In the genomic region with DNA sequence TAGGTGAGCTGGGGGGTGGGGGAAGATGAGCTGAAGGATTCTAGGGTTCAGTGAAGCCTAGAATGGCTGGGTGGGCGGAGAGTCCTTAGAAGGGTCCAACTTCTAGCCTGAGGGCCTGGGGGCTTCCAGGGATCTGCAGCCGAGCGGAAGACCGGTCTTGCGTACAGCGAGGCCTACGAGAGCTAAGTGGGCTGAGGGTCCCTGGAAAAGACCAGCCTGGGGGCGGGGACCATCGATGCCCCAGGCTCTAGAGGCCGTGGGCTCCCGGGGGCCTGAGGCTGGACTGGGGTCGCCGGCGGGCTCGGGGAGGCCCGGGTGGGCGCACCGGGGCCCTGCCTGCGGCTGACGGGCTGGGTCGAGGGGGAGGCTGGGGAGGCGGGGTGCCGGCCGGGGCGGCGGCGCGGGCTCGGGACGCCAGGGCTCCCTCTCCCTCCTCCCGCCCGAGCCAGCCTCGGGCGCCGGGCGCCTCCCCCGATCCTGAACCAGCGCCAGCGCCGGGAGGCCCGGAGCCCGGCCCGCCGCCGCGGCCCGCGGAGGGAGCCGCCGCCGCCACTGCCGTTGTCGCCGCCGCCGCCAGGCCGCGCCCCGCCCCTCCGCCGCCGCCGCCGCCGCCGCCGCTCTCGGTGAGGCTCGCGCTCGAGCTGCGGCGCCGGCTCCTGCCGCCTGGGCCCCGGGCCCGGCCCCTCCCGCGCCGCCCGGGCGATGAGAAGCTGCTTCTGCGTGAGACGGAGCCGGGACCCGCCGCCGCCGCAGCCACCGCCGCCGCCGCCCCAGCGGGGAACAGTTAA, we compare ENCODE assay signal across 8 cellular contexts. TPM values are rescaled to one million over a fixed set of nuclear protein-coding genes. Genes with fewer than 3 reads are reported as not detected.
DNase-seq lines count a peak whose midpoint lies in the region; ATAC-seq and TF ChIP-seq lines count a peak whose summit lies in the region.

A gene with protein sequence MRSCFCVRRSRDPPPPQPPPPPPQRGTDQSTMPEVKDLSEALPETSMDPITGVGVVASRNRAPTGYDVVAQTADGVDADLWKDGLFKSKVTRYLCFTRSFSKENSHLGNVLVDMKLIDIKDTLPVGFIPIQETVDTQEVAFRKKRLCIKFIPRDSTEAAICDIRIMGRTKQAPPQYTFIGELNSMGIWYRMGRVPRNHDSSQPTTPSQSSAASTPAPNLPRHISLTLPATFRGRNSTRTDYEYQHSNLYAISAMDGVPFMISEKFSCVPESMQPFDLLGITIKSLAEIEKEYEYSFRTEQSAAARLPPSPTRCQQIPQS (plus strand): TSS at position 602 of the 788 bp plus-strand sequence. CDS start 101 bp downstream, at position 703.

- H3K4me1 ChIP-seq in PC-3 (ENCODE audit: insufficient read depth, low read length), result peaks cover 8% of the 10 kb centered on the region

- in situ Hi-C loops in GM13977 (cut with MboI; ENCODE audit: low pct_unique_long_range_greater_than_20kb, low sequenced_read_pairs, unreplicated experiment), result no loop called here

- H3K4me2 ChIP-seq in PC-3 (ENCODE audit: low read length), result peak within 1 kb of the TSS; percentile 94

- H3K9ac ChIP-seq in PC-3 (ENCODE audit: low read length), result peak within 1 kb of the TSS; percentile 63

- BruUV-seq in PC-3 (replicated peaks; lab: Mats Ljungman, UMichigan), result no TSS peak

- DNase-seq in GM13977 (ENCODE audit: low spot score) (peak; percentile 84), PC-3 (peak; percentile 27), germinal center (ENCODE audit: low spot score) (peak; percentile 73), omental fat pad (ENCODE audit: low spot score) (no peak), ureter (ENCODE audit: low spot score) (no peak), COLO829 (ENCODE audit: low spot score) (no peak)
- DNase-seq in activated naive CD4-positive, alpha-beta T cell (lab: John Stamatoyannopoulos, UW), result peak in 3 of 4 experiments; percentile 5 to 49 (median 15)

- peak within 1 kb of the TSS; percentile 77 for H3K4me3 ChIP-seq in PC-3 (ENCODE audit: low read length)

- POLR2A ChIA-PET in PC-3 (lab: Charles Lee; ENCODE audit: unreplicated experiment), result no interaction called here

- CTCF ChIA-PET in PC-3 (lab: Charles Lee), result no interaction called here

- no peak within 1 kb of the TSS for H3K27ac ChIP-seq in PC-3 (ENCODE audit: low read length)

- ATAC-seq in PC-3 (peak; percentile 74), omental fat pad (ENCODE audit: low FRiP score) (peak; percentile 87), GM19467 (IDR thresholded peaks at IDR 0.05; ENCODE audit: unreplicated experiment) (no peak)

- no peaks in the 10 kb centered on the region for H3K36me3 ChIP-seq in PC-3 (ENCODE audit: low read depth, low read length)

- H3K79me2 ChIP-seq in PC-3 (ENCODE audit: low read length), result peaks cover 40% of the 10 kb centered on the region

- H3K9me3 ChIP-seq in PC-3 (ENCODE audit: low read length), result no peaks in the 10 kb centered on the region

- no peaks in the 10 kb centered on the region for H3K27me3 ChIP-seq in PC-3 (ENCODE audit: low read length)

- no peak for TF ChIP-seq CTCF in GM13977 (IDR thresholded peaks at IDR 0.05; ENCODE audit: extremely low read depth, insufficient read depth, missing control alignments)
- no peak for TF ChIP-seq CTCF in PC-3 (conservative IDR thresholded peaks at IDR 0.05; ENCODE audit: low read depth, low read length)
- TF ChIP-seq CTCF in omental fat pad (IDR thresholded peaks at IDR 0.05), result no peak

- no peaks in the 10 kb centered on the region for H3K9me2 ChIP-seq in PC-3 (replicated peaks; ENCODE audit: low read length)

- H4K20me1 ChIP-seq in PC-3 (ENCODE audit: low read length), result no peaks in the 10 kb centered on the region

- H2AFZ ChIP-seq in PC-3 (ENCODE audit: low read length), result peak within 1 kb of the TSS; percentile 85

- intact Hi-C loops in PC-3 (cut with micrococcal nuclease), result no loop called here

- no peaks in the 10 kb centered on the region for H3F3A ChIP-seq in PC-3 (ENCODE audit: low read length, unreplicated experiment)

RNA-seq across cellular contexts. Expression of the gene that starts here (rescaled TPM):
- 7.2 and 9.6 TPM in 2 replicates for total RNA-seq in PC-3 (2014; rRNA removed)
- 10 to 100 TPM in 2 of 4 donors, 1 to 10 TPM in 2; 5.5 to 21.4 (median 11.6) TPM for total RNA-seq in omental fat pad
- total RNA-seq in ureter, result 37.5 TPM

Comparison
In these comparisons a context has a peak if more than half of its experiments do, and no peak if none do; other contexts are left out.
1. DNase-seq: peak in GM13977 (single experiment), PC-3 (single experiment), activated naive CD4-positive, alpha-beta T cell (3 of 4) and germinal center (single experiment); none in omental fat pad (single experiment), ureter (single experiment) and COLO829 (single experiment).